Comparison of ENCODE assay signal across 28 cellular contexts in genomic region chr10:97784200-97784811, GRCh38. TPM values are rescaled to one million over a fixed set of nuclear protein-coding genes. Genes with fewer than 3 reads are reported as not detected.
"Had no signal": no experiment of that assay in that cellular context is flagged by ENCODE, and none has a peak within 500 bp of the region (broad histone marks: within the 10 kb centered on the region; RNA-seq: fewer than 3 reads in every experiment).

No MANE protein-coding gene starts in this region.

- H3K36me3 ChIP-seq: ascending aorta, brain microvascular endothelial cell, gastroesophageal sphincter, neural progenitor cell, sigmoid colon, thoracic aorta had no signal

- DNase-seq: activated CD4-positive, alpha-beta T cell treated with anti-CD3 and anti-CD28 coated beads for 36 hours; activated CD4-positive, CD25-positive, alpha-beta regulatory T cell; activated CD8-positive, alpha-beta memory T cell treated with anti-CD3 and anti-CD28 coated beads, Interleukin-2, amount 10 ng/mL, durations not matched to agents 7 days and 5 days; activated CD8-positive, alpha-beta T cell treated with anti-CD3 and anti-CD28 coated beads, Interleukin-2, amount 10 ng/mL, durations not matched to agents 7 days and 5 days; activated naive CD4-positive, alpha-beta T cell treated with Interleukin-2 at 50 U/mL for 16 hours; activated T-cell treated with anti-CD3 and anti-CD28 coated beads, Interleukin-2, amount 50 U/mL, for 48 hours; brain microvascular endothelial cell; cortex of kidney; hippocampal formation; mesenchymal stem cell; natural killer cell; sigmoid colon; small intestine; stimulated activated CD4-positive, alpha-beta T cell treated with anti-CD3 and anti-CD28 coated beads, Interleukin-4, amount 100 ng/mL, for 24 hours had no signal

- H3K4me1 ChIP-seq: ascending aorta had no signal

- H3K36me3 Mint-ChIP-seq: activated CD8-positive, alpha-beta memory T cell treated with anti-CD3 and anti-CD28 coated beads, Interleukin-2, amount 10 ng/mL, durations not matched to agents 7 days and 5 days; natural killer cell; neural progenitor cell; stimulated activated effector memory CD8-positive, alpha-beta T cell treated with anti-CD3 and anti-CD28 coated beads, Interleukin-12 subunit alpha, Interleukin-12 subunit beta, amount 100 ng/mL, for 72 hours; type B pancreatic cell had no signal

- H3K27ac Mint-ChIP-seq: activated CD4-positive, alpha-beta T cell treated with anti-CD3 and anti-CD28 coated beads for 36 hours; activated CD8-positive, alpha-beta memory T cell treated with anti-CD3 and anti-CD28 coated beads, Interleukin-2, amount 10 ng/mL, durations not matched to agents 7 days and 5 days; activated CD8-positive, alpha-beta T cell treated with anti-CD3 and anti-CD28 coated beads, Interleukin-2, amount 10 ng/mL, durations not matched to agents 7 days and 5 days; activated naive CD8-positive, alpha-beta T cell; activated T-helper 2 cell treated with anti-CD3 and anti-CD28 coated beads, Interferon-gamma antibody, Interleukin-2, Interleukin-4, amounts not matched to agents 10 μg/mL and 5 μg/mL and 100 μg/mL, durations not matched to agents 14 hours and 24 hours and 36 hours; natural killer cell; neural progenitor cell; stimulated activated effector memory CD8-positive, alpha-beta T cell treated with anti-CD3 and anti-CD28 coated beads, Interleukin-12 subunit alpha, Interleukin-12 subunit beta, amount 100 ng/mL, for 72 hours; stimulated activated naive CD8-positive, alpha-beta T cell treated with anti-CD3 and anti-CD28 coated beads, Interleukin-15, Interleukin-2, amounts not matched to agents 100 ng/mL and 50 ng/mL, for 24 hours; type B pancreatic cell had no signal

- H3K4me3 ChIP-seq: ascending aorta, gastroesophageal sphincter, neural progenitor cell, sigmoid colon, thoracic aorta had no signal

- H3K9me3 Mint-ChIP-seq: activated T-helper 2 cell treated with anti-CD3 and anti-CD28 coated beads, Interferon-gamma antibody, Interleukin-2, Interleukin-4, amounts not matched to agents 10 μg/mL and 5 μg/mL and 100 μg/mL, durations not matched to agents 14 hours and 24 hours and 36 hours; natural killer cell; neural progenitor cell; stimulated activated effector memory CD8-positive, alpha-beta T cell treated with anti-CD3 and anti-CD28 coated beads, Interleukin-12 subunit alpha, Interleukin-12 subunit beta, amount 100 ng/mL, for 72 hours; stimulated activated naive CD8-positive, alpha-beta T cell treated with anti-CD3 and anti-CD28 coated beads, Interleukin-15, Interleukin-2, amounts not matched to agents 100 ng/mL and 50 ng/mL, for 24 hours; type B pancreatic cell had no signal

- H3K9me3 ChIP-seq: ascending aorta, gastroesophageal sphincter, sigmoid colon, thoracic aorta had no signal

- H3K9ac ChIP-seq: neural progenitor cell had no signal

- H3K27me3 Mint-ChIP-seq: activated CD4-positive, alpha-beta T cell treated with anti-CD3 and anti-CD28 coated beads for 36 hours; activated naive CD8-positive, alpha-beta T cell; stimulated activated naive CD8-positive, alpha-beta T cell treated with anti-CD3 and anti-CD28 coated beads, Interleukin-15, Interleukin-2, amounts not matched to agents 100 ng/mL and 50 ng/mL, for 24 hours had no signal

- H3K27ac ChIP-seq: ascending aorta, brain microvascular endothelial cell, gastroesophageal sphincter, neural progenitor cell, sigmoid colon, thoracic aorta had no signal

- ATAC-seq: activated CD4-positive, alpha-beta T cell treated with anti-CD3 and anti-CD28 coated beads for 36 hours; activated CD8-positive, alpha-beta memory T cell treated with anti-CD3 and anti-CD28 coated beads, Interleukin-2, amount 10 ng/mL, durations not matched to agents 7 days and 5 days; activated CD8-positive, alpha-beta T cell treated with anti-CD3 and anti-CD28 coated beads, Interleukin-2, amount 10 ng/mL, durations not matched to agents 7 days and 5 days; gastroesophageal sphincter; natural killer cell; stimulated activated effector memory CD8-positive, alpha-beta T cell treated with anti-CD3 and anti-CD28 coated beads, Interleukin-12 subunit alpha, Interleukin-12 subunit beta, amount 100 ng/mL, for 72 hours had no signal

- H3K27me3 ChIP-seq: ascending aorta, brain microvascular endothelial cell, neural progenitor cell had no signal

- H3K4me3 Mint-ChIP-seq: activated CD4-positive, alpha-beta T cell treated with anti-CD3 and anti-CD28 coated beads for 36 hours; activated CD8-positive, alpha-beta memory T cell treated with anti-CD3 and anti-CD28 coated beads, Interleukin-2, amount 10 ng/mL, durations not matched to agents 7 days and 5 days; activated CD8-positive, alpha-beta T cell treated with anti-CD3 and anti-CD28 coated beads, Interleukin-2, amount 10 ng/mL, durations not matched to agents 7 days and 5 days; activated naive CD8-positive, alpha-beta T cell; natural killer cell; neural progenitor cell; stimulated activated effector memory CD8-positive, alpha-beta T cell treated with anti-CD3 and anti-CD28 coated beads, Interleukin-12 subunit alpha, Interleukin-12 subunit beta, amount 100 ng/mL, for 72 hours; stimulated activated naive CD8-positive, alpha-beta T cell treated with anti-CD3 and anti-CD28 coated beads, Interleukin-15, Interleukin-2, amounts not matched to agents 100 ng/mL and 50 ng/mL, for 24 hours; type B pancreatic cell had no signal

- H3K4me2 ChIP-seq: neural progenitor cell had no signal

- H2AFZ ChIP-seq: neural progenitor cell had no signal

RNA-seq across cellular contexts. Expression of gene SFRP5, which starts 12.5 kb away (rescaled TPM):
- total RNA-seq: activated CD4-positive, alpha-beta T cell treated with anti-CD3 and anti-CD28 coated beads for 36 hours; activated CD8-positive, alpha-beta memory T cell treated with anti-CD3 and anti-CD28 coated beads, Interleukin-2, amount 10 ng/mL, durations not matched to agents 7 days and 5 days; activated T-helper 2 cell treated with anti-CD3 and anti-CD28 coated beads, Interferon-gamma antibody, Interleukin-2, Interleukin-4, amounts not matched to agents 10 μg/mL and 5 μg/mL and 100 μg/mL, durations not matched to agents 14 hours and 24 hours and 36 hours; ascending aorta; endothelial cell of umbilical vein; fibroblast of lung; fibroblast of villous mesenchyme; natural killer cell; T-helper 1 cell treated with Interleukin-12 subunit alpha and Interleukin-12 subunit beta and Interleukin-4 antibody, amounts not matched to agents 30 ng/mL and 1 ng/mL, for 36 hours had no signal
- polyA plus RNA-seq: endothelial cell of umbilical vein, fibroblast of lung, keratinocyte had no signal
